8 cellular contexts compared by ENCODE assay signal in the genomic region with DNA sequence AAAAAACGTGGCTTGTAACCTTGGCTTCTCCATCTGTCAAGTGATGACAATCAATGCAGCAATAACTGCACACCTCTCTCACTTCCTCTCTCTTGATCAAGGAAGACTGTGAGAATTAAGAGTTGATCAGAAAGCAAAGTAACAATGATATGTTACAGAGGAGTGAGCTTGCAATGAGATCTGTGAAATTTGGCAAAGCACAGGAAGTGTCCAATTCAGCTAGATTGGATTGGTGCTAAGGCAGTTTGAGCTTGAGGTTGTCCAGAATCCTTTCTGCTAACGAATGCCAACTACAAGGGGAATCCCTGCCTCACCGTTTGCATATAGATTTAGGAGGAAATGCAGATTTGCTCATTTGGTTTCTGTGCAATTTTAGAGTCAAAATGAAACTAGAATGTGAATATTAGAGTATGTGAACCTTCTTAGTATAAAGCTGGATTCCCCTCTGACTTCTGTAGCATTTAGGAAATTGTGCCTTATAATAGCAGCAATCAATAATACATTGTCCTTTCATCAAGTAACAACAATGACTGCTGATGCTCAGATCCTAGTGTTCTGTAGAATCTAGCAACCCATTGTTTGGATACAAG.
DNase-seq lines count a peak whose midpoint lies in the region; ATAC-seq, FAIRE-seq and TF ChIP-seq lines count a peak whose summit lies in the region.

No MANE protein-coding gene starts in this region.

- DNase-seq in GM12892 (ENCODE audit: insufficient read length), result no peak
- DNase-seq in NCI-H446 (lab: John Stamatoyannopoulos, UW), result no peak
- no peak for DNase-seq in A172 (ENCODE audit: low spot score)
- no peak for DNase-seq in OCI-M1 (lab: John Stamatoyannopoulos, UW)
- no peak for DNase-seq in NCI-H2081 (lab: John Stamatoyannopoulos, UW)

- H3K27ac ChIP-seq in angular gyrus (ENCODE audit: low read depth, low read length), result peak overlapping the region; percentile 98

- TF ChIP-seq POLR2A in GM12892 (IDR thresholded peaks at IDR 0.05; ENCODE audit: low read depth, low read length), result no peak

- peak; percentile 93 for FAIRE-seq in GM12892 (lab: Jason Lieb, UNC)

- ATAC-seq in GM19455 (IDR thresholded peaks at IDR 0.05; ENCODE audit: unreplicated experiment) (peak; percentile 55), HG03159 (IDR thresholded peaks at IDR 0.05; ENCODE audit: unreplicated experiment) (peak; percentile 57)
